Comparison of ENCODE assay signal across 1 cellular context in genomic region chr2:233711312-233712008, GRCh38.
A peak's percentile ranks its signal among the peaks of the same experiment; 100 is the strongest.
TF ChIP-seq lines count a peak whose summit lies in the region.

No MANE protein-coding gene starts in this region.

TF ChIP-seq in IMR-90, 13 proteins besides CTCF, POLR2A, EP300 and RAD21:
- TF ChIP-seq MAZ (IDR thresholded peaks at IDR 0.05; ENCODE audit: borderline replicate concordance, low read depth, low read length) (peak; percentile 44; the same call in 1 of the 2 replicates), SMC3 (IDR thresholded peaks at IDR 0.05; ENCODE audit: low read depth, low read length) (peak; percentile 78), CHD1 (IDR thresholded peaks at IDR 0.05; ENCODE audit: low read depth, low read length) (no peak), NFE2L2 (IDR thresholded peaks at IDR 0.05; ENCODE audit: low read depth, low read length) (no peak), MAFK (IDR thresholded peaks at IDR 0.05; ENCODE audit: low read depth, low read length) (no peak), CEBPB (IDR thresholded peaks at IDR 0.05; ENCODE audit: low read depth, low read length) (no peak), RFX5 (IDR thresholded peaks at IDR 0.05; ENCODE audit: low read depth, low read length) (no peak), FOS (IDR thresholded peaks at IDR 0.05; ENCODE audit: low read depth, low read length) (no peak), RCOR1 (IDR thresholded peaks at IDR 0.05; ENCODE audit: insufficient replicate concordance, low read length) (no peak), BHLHE40 (IDR thresholded peaks at IDR 0.05; ENCODE audit: low read depth, low read length) (no peak), MXI1 (IDR thresholded peaks at IDR 0.05; ENCODE audit: borderline replicate concordance, low read depth, low read length) (no peak)
- TF ChIP-seq, protein P1, sequence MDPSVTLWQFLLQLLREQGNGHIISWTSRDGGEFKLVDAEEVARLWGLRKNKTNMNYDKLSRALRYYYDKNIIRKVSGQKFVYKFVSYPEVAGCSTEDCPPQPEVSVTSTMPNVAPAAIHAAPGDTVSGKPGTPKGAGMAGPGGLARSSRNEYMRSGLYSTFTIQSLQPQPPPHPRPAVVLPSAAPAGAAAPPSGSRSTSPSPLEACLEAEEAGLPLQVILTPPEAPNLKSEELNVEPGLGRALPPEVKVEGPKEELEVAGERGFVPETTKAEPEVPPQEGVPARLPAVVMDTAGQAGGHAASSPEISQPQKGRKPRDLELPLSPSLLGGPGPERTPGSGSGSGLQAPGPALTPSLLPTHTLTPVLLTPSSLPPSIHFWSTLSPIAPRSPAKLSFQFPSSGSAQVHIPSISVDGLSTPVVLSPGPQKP (IDR thresholded peaks at IDR 0.05; ENCODE audit: borderline replicate concordance, low read depth, low read length) = no peak
- TF ChIP-seq, protein P2, sequence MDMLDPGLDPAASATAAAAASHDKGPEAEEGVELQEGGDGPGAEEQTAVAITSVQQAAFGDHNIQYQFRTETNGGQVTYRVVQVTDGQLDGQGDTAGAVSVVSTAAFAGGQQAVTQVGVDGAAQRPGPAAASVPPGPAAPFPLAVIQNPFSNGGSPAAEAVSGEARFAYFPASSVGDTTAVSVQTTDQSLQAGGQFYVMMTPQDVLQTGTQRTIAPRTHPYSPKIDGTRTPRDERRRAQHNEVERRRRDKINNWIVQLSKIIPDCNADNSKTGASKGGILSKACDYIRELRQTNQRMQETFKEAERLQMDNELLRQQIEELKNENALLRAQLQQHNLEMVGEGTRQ (IDR thresholded peaks at IDR 0.05; ENCODE audit: low read depth, low read length) = no peak
